18 cellular contexts compared by ENCODE assay signal in genomic region chr2:28296243-28296642, GRCh38.
DNase-seq lines count a peak whose midpoint lies in the region; ATAC-seq, FAIRE-seq and TF ChIP-seq lines count a peak whose summit lies in the region.
"Had no signal": no experiment of that assay in that cellular context is flagged by ENCODE, and none has a peak within 500 bp of the region (broad histone marks: within the 10 kb centered on the region; RNA-seq: fewer than 3 reads in every experiment).

No MANE protein-coding gene starts in this region.

- H3K36me3 ChIP-seq in smooth muscle cell (ENCODE audit: low read depth) (no peaks in the 10 kb centered on the region), GM23338 (ENCODE audit: insufficient read depth) (no peaks in the 10 kb centered on the region), endodermal cell (ENCODE audit: control insufficient read depth, insufficient read depth, low read length) (no peaks in the 10 kb centered on the region)

- H3K9ac ChIP-seq in smooth muscle cell (ENCODE audit: low read depth) (no peak overlapping the region), endodermal cell (ENCODE audit: extremely low read depth, low read length, poor library complexity, severe bottlenecking) (no peak overlapping the region)

- H3K9me2 ChIP-seq in GM23338 (ENCODE audit: insufficient read depth): no peaks in the 10 kb centered on the region; the same call in 1 of the 2 replicates

- no peak overlapping the region for H3K4me3 Mint-ChIP-seq in activated CD8-positive, alpha-beta T cell treated with anti-CD3 and anti-CD28 coated beads for 36 hours
- H3K4me3 Mint-ChIP-seq in activated CD8-positive, alpha-beta T cell treated with anti-CD3 and anti-CD28 coated beads, Interleukin-2, amount 10 ng/mL, durations not matched to agents 7 days and 5 days: no peak overlapping the region
- H3K4me3 Mint-ChIP-seq in GM23338 (no peak overlapping the region), endodermal cell (no peak overlapping the region)
- H3K4me3 Mint-ChIP-seq: activated CD8-positive, alpha-beta memory T cell treated with anti-CD3 and anti-CD28 coated beads, Interleukin-2, amount 10 ng/mL, durations not matched to agents 7 days and 5 days; CD4-positive, alpha-beta T cell; central memory CD8-positive, alpha-beta T cell had no signal

- 75% methylated on average over 7 of the region's 7 CpGs for WGBS in smooth muscle cell (ENCODE audit: low lambda C conversion rate)
- WGBS in endodermal cell (ENCODE audit: insufficient coverage in 1 of 2, insufficient read length in 1 of 2), 2 experiments: 90 to 92% methylated on average over 7 of the region's 7 CpGs

- no peaks in the 10 kb centered on the region for H3K9me3 Mint-ChIP-seq in activated CD8-positive, alpha-beta T cell treated with anti-CD3 and anti-CD28 coated beads for 36 hours
- H3K9me3 Mint-ChIP-seq in activated CD8-positive, alpha-beta T cell treated with anti-CD3 and anti-CD28 coated beads, Interleukin-2, amount 10 ng/mL, durations not matched to agents 7 days and 5 days (ENCODE audit: insufficient read depth): no peaks in the 10 kb centered on the region
- H3K9me3 Mint-ChIP-seq in GM23338: no peaks in the 10 kb centered on the region
- H3K9me3 Mint-ChIP-seq in endodermal cell: no peaks in the 10 kb centered on the region
- H3K9me3 Mint-ChIP-seq: CD4-positive, alpha-beta T cell; central memory CD8-positive, alpha-beta T cell had no signal

- H3K4me1 Mint-ChIP-seq in activated CD8-positive, alpha-beta T cell treated with anti-CD3 and anti-CD28 coated beads for 36 hours (ENCODE audit: low read depth): peaks cover 19% of the 10 kb centered on the region
- H3K4me1 Mint-ChIP-seq in activated CD8-positive, alpha-beta T cell treated with anti-CD3 and anti-CD28 coated beads, Interleukin-2, amount 10 ng/mL, durations not matched to agents 7 days and 5 days (ENCODE audit: low read depth): peaks cover 3% of the 10 kb centered on the region
- H3K4me1 Mint-ChIP-seq in GM23338: peaks cover 22% of the 10 kb centered on the region
- H3K4me1 Mint-ChIP-seq in endodermal cell: no peaks in the 10 kb centered on the region
- H3K4me1 Mint-ChIP-seq: central memory CD8-positive, alpha-beta T cell had no signal

- FAIRE-seq in RCC 7860 (lab: Jason Lieb, UNC): peak; percentile 95
- FAIRE-seq: endometrium, GM12878 had no signal

- H3K36me3 Mint-ChIP-seq in activated CD8-positive, alpha-beta T cell treated with anti-CD3 and anti-CD28 coated beads for 36 hours (ENCODE audit: low read depth): peaks cover 14% of the 10 kb centered on the region
- peaks cover 7% of the 10 kb centered on the region for H3K36me3 Mint-ChIP-seq in activated CD8-positive, alpha-beta T cell treated with anti-CD3 and anti-CD28 coated beads, Interleukin-2, amount 10 ng/mL, durations not matched to agents 7 days and 5 days (ENCODE audit: low read depth)
- H3K36me3 Mint-ChIP-seq in GM23338 (ENCODE audit: low read depth) (no peaks in the 10 kb centered on the region), endodermal cell (ENCODE audit: low read depth) (no peaks in the 10 kb centered on the region)

- H3K27ac ChIP-seq in smooth muscle cell (ENCODE audit: low read depth) (peak overlapping the region; percentile 24), GM23338 (ENCODE audit: low read depth) (no peak overlapping the region), endodermal cell (ENCODE audit: low read depth, low read length) (no peak overlapping the region)
- H3K27ac ChIP-seq: left lung had no signal

- peaks cover 8% of the 10 kb centered on the region for H3K4me1 ChIP-seq in smooth muscle cell (ENCODE audit: low read depth)
- H3K4me1 ChIP-seq in GM23338 (ENCODE audit: insufficient read depth): peaks cover 17% of the 10 kb centered on the region
- H3K4me1 ChIP-seq in endodermal cell (ENCODE audit: control insufficient read depth, insufficient read depth, low read length): no peaks in the 10 kb centered on the region
- H3K4me1 ChIP-seq: left lung had no signal

- H3F3A ChIP-seq in smooth muscle cell (ENCODE audit: low read depth) (peaks cover 22% of the 10 kb centered on the region), GM23338 (replicated peaks; ENCODE audit: low read depth) (no peaks in the 10 kb centered on the region)

- H3K79me2 ChIP-seq in smooth muscle cell (ENCODE audit: low read depth) (no peaks in the 10 kb centered on the region), GM23338 (replicated peaks; ENCODE audit: insufficient read depth) (no peaks in the 10 kb centered on the region)

- H3K27me3 ChIP-seq in smooth muscle cell (ENCODE audit: low read depth) (no peaks in the 10 kb centered on the region), GM23338 (ENCODE audit: insufficient read depth) (no peaks in the 10 kb centered on the region), endodermal cell (ENCODE audit: control insufficient read depth, insufficient read depth, low read length, poor library complexity, severe bottlenecking) (no peaks in the 10 kb centered on the region)
- H3K27me3 ChIP-seq: left lung had no signal

- H4K20me1 ChIP-seq in smooth muscle cell (ENCODE audit: low read depth) (no peaks in the 10 kb centered on the region), GM23338 (replicated peaks; ENCODE audit: insufficient read depth) (no peaks in the 10 kb centered on the region)

- H3K9me3 ChIP-seq in smooth muscle cell (replicated peaks; ENCODE audit: low read depth) (no peaks in the 10 kb centered on the region), endodermal cell (ENCODE audit: control insufficient read depth, low read length) (no peaks in the 10 kb centered on the region)
- H3K9me3 ChIP-seq: left lung had no signal

- POLR2A ChIA-PET in activated CD8-positive, alpha-beta T cell treated with anti-CD3 and anti-CD28 coated beads for 36 hours (lab: Charles Lee): no interaction called here
- POLR2A ChIA-PET in activated CD8-positive, alpha-beta T cell treated with anti-CD3 and anti-CD28 coated beads, Interleukin-2, amount 10 ng/mL, durations not matched to agents 7 days and 5 days (lab: Charles Lee): no interaction called here

- H3K4me3 ChIP-seq in smooth muscle cell: no peak overlapping the region
- no peak overlapping the region for H3K4me3 ChIP-seq in GM23338
- no peak overlapping the region for H3K4me3 ChIP-seq in endodermal cell (ENCODE audit: low read length)
- H3K4me3 ChIP-seq: GM12878, left lung had no signal

- CTCF ChIA-PET in activated CD8-positive, alpha-beta T cell treated with anti-CD3 and anti-CD28 coated beads for 36 hours (lab: Charles Lee): no interaction called here
- CTCF ChIA-PET in activated CD8-positive, alpha-beta T cell treated with anti-CD3 and anti-CD28 coated beads, Interleukin-2, amount 10 ng/mL, durations not matched to agents 7 days and 5 days (lab: Charles Lee): no interaction called here

- H2AFZ ChIP-seq in smooth muscle cell (ENCODE audit: low read depth) (no peak overlapping the region), GM23338 (no peak overlapping the region)

- intact Hi-C loops in activated CD8-positive, alpha-beta T cell treated with anti-CD3 and anti-CD28 coated beads for 36 hours (cut with micrococcal nuclease): no loop called here

- TF ChIP-seq CTCF in activated CD8-positive, alpha-beta T cell treated with anti-CD3 and anti-CD28 coated beads for 36 hours (IDR thresholded peaks at IDR 0.05): no peak
- TF ChIP-seq CTCF in smooth muscle cell (IDR thresholded peaks at IDR 0.05; ENCODE audit: borderline replicate concordance, insufficient read depth, poor library complexity, severe bottlenecking) (no peak), GM23338 (conservative IDR thresholded peaks at IDR 0.05; ENCODE audit: low read depth in 2 of 2) (no peak), endodermal cell (conservative IDR thresholded peaks at IDR 0.05) (no peak)

- no peak overlapping the region for H3K4me2 ChIP-seq in smooth muscle cell
- H3K4me2 ChIP-seq in GM23338: no peak overlapping the region

- H3K27me3 Mint-ChIP-seq in activated CD8-positive, alpha-beta T cell treated with anti-CD3 and anti-CD28 coated beads for 36 hours: no peaks in the 10 kb centered on the region
- H3K27me3 Mint-ChIP-seq in activated CD8-positive, alpha-beta T cell treated with anti-CD3 and anti-CD28 coated beads, Interleukin-2, amount 10 ng/mL, durations not matched to agents 7 days and 5 days (ENCODE audit: low read depth): no peaks in the 10 kb centered on the region
- H3K27me3 Mint-ChIP-seq in GM23338 (ENCODE audit: insufficient read depth, low read depth, poor library complexity) (no peaks in the 10 kb centered on the region), endodermal cell (ENCODE audit: insufficient read depth) (no peaks in the 10 kb centered on the region)
- H3K27me3 Mint-ChIP-seq: activated CD8-positive, alpha-beta memory T cell treated with anti-CD3 and anti-CD28 coated beads, Interleukin-2, amount 10 ng/mL, durations not matched to agents 7 days and 5 days; CD4-positive, alpha-beta T cell; central memory CD8-positive, alpha-beta T cell had no signal

- H3K27ac Mint-ChIP-seq in activated CD8-positive, alpha-beta T cell treated with anti-CD3 and anti-CD28 coated beads for 36 hours: no peak overlapping the region
- no peak overlapping the region for H3K27ac Mint-ChIP-seq in activated CD8-positive, alpha-beta T cell treated with anti-CD3 and anti-CD28 coated beads, Interleukin-2, amount 10 ng/mL, durations not matched to agents 7 days and 5 days
- H3K27ac Mint-ChIP-seq in GM23338: no peak overlapping the region
- no peak overlapping the region for H3K27ac Mint-ChIP-seq in endodermal cell
- H3K27ac Mint-ChIP-seq: activated CD8-positive, alpha-beta memory T cell treated with anti-CD3 and anti-CD28 coated beads, Interleukin-2, amount 10 ng/mL, durations not matched to agents 7 days and 5 days; CD4-positive, alpha-beta T cell had no signal

- no peak for DNase-seq in activated CD8-positive, alpha-beta T cell treated with anti-CD3 and anti-CD28 coated beads for 36 hours
- no peak for DNase-seq in activated CD8-positive, alpha-beta T cell treated with anti-CD3 and anti-CD28 coated beads, Interleukin-2, amount 10 ng/mL, durations not matched to agents 7 days and 5 days
- DNase-seq in RCC 7860 (ENCODE audit: low spot score): peak; percentile 94
- DNase-seq in dermis blood vessel endothelial cell: peak; percentile 26
- no peak for DNase-seq in smooth muscle cell (lab: John Stamatoyannopoulos, UW; ENCODE audit: unreplicated experiment)
- DNase-seq in Kasumi-1 (lab: John Stamatoyannopoulos, UW): no peak
- no peak for DNase-seq in GM23338 (ENCODE audit: low spot score)
- no peak for DNase-seq in endodermal cell
- DNase-seq: 8988T; activated CD8-positive, alpha-beta memory T cell treated with anti-CD3 and anti-CD28 coated beads, Interleukin-2, amount 10 ng/mL, durations not matched to agents 7 days and 5 days; activated naive CD4-positive, alpha-beta T cell treated with anti-CD3 and anti-CD28 coated beads, Interleukin-2, amount 50 U/mL, for 16 hours; CD4-positive, alpha-beta T cell; hippocampal formation; left lung; NCI-H1436 treated with DMSO at 0.1 percent for 48 hours had no signal

- peak; percentile 43 for ATAC-seq in activated CD8-positive, alpha-beta T cell treated with anti-CD3 and anti-CD28 coated beads for 36 hours
- no peak for ATAC-seq in activated CD8-positive, alpha-beta T cell treated with anti-CD3 and anti-CD28 coated beads, Interleukin-2, amount 10 ng/mL, durations not matched to agents 7 days and 5 days
- no peak for ATAC-seq in GM23338
- ATAC-seq: activated CD8-positive, alpha-beta memory T cell treated with anti-CD3 and anti-CD28 coated beads, Interleukin-2, amount 10 ng/mL, durations not matched to agents 7 days and 5 days; GM12878; left lung had no signal

TF ChIP-seq in GM23338, 12 proteins besides CTCF, POLR2A, EP300 and RAD21:
- TF ChIP-seq ZNF331 (CRISPR knock-in tag; IDR thresholded peaks at IDR 0.05; ENCODE audit: low read depth): no peak

Comparison
In these comparisons a context has a peak if more than half of its experiments do, and no peak if none do; other contexts are left out.
1. DNase-seq: peak in RCC 7860 (single experiment) and dermis blood vessel endothelial cell (single experiment); none in activated CD8-positive, alpha-beta T cell treated with anti-CD3 and anti-CD28 coated beads for 36 hours (single experiment), activated CD8-positive, alpha-beta T cell treated with anti-CD3 and anti-CD28 coated beads, Interleukin-2, amount 10 ng/mL, durations not matched to agents 7 days and 5 days (single experiment), smooth muscle cell (single experiment), Kasumi-1 (0 of 2), GM23338 (single experiment) and endodermal cell (single experiment).